Comparison of ENCODE assay signal across 8 cellular contexts in genomic region chr19:49849433-49850220, GRCh38. TPM values are rescaled to one million over a fixed set of nuclear protein-coding genes. Genes with fewer than 3 reads are reported as not detected.
DNase-seq lines count a peak whose midpoint lies in the region; ATAC-seq and TF ChIP-seq lines count a peak whose summit lies in the region.

No MANE protein-coding gene starts in this region.

- H3K4me3 Mint-ChIP-seq in activated naive CD4-positive, alpha-beta T cell treated with anti-CD3 and anti-CD28 coated beads for 36 hours: peak overlapping the region; percentile 87
- peak overlapping the region; percentile 87 for H3K4me3 Mint-ChIP-seq in activated naive CD8-positive, alpha-beta T cell treated with anti-CD3 and anti-CD28 coated beads, Interleukin-2, amount 10 ng/mL, durations not matched to agents 7 days and 5 days

- CTCF ChIA-PET in activated naive CD4-positive, alpha-beta T cell treated with anti-CD3 and anti-CD28 coated beads for 36 hours (lab: Charles Lee): interaction anchor here (0.5 to 1.5 kb wide), 3 partner anchors 18 to 820 kb away, joined by 3 read pairs; partner anchors contain the start of gene PNKP

- H3K27ac ChIP-seq in left lung (no peak overlapping the region), tibial artery (peak overlapping the region; percentile 99 to 100)

- DNase-seq in activated naive CD4-positive, alpha-beta T cell treated with anti-CD3 and anti-CD28 coated beads for 36 hours: no peak
- DNase-seq in activated naive CD4-positive, alpha-beta T cell treated with anti-CD3 and anti-CD28 coated beads, Interleukin-2, amount 50 U/mL, for 16 hours: no peak
- DNase-seq in activated naive CD8-positive, alpha-beta T cell treated with anti-CD3 and anti-CD28 coated beads, Interleukin-2, amount 10 ng/mL, durations not matched to agents 7 days and 5 days: peak; percentile 23
- DNase-seq in left lung (no peak), tibial artery (no peak), SHP77 treated with DMSO at 0.1 percent for 48 hours (lab: John Stamatoyannopoulos, UW) (no peak), NCI-H1417 treated with DMSO at 0.1 percent for 48 hours (lab: John Stamatoyannopoulos, UW) (no peak)

- peaks cover 38% of the 10 kb centered on the region for H3K4me1 Mint-ChIP-seq in activated naive CD4-positive, alpha-beta T cell treated with anti-CD3 and anti-CD28 coated beads for 36 hours (ENCODE audit: low read depth)
- peaks cover 31% of the 10 kb centered on the region for H3K4me1 Mint-ChIP-seq in activated naive CD8-positive, alpha-beta T cell treated with anti-CD3 and anti-CD28 coated beads, Interleukin-2, amount 10 ng/mL, durations not matched to agents 7 days and 5 days

- no peaks in the 10 kb centered on the region for H3K36me3 Mint-ChIP-seq in activated naive CD4-positive, alpha-beta T cell treated with anti-CD3 and anti-CD28 coated beads for 36 hours (ENCODE audit: low read depth)
- peaks cover 4% of the 10 kb centered on the region for H3K36me3 Mint-ChIP-seq in activated naive CD8-positive, alpha-beta T cell treated with anti-CD3 and anti-CD28 coated beads, Interleukin-2, amount 10 ng/mL, durations not matched to agents 7 days and 5 days

- H3K9me3 ChIP-seq in left lung: no peaks in the 10 kb centered on the region
- H3K9me3 ChIP-seq in tibial artery: no peaks in the 10 kb centered on the region

- peaks cover 0 to 6% of the 10 kb centered on the region in 2 donors for H3K36me3 ChIP-seq in left lung
- peaks cover 3 to 6% (median 5%) of the 10 kb centered on the region in 3 donors for H3K36me3 ChIP-seq in tibial artery

- H3K4me3 ChIP-seq in left lung: peak overlapping the region; percentile 71 to 83
- peak overlapping the region; percentile 96 to 97 for H3K4me3 ChIP-seq in tibial artery

- H3K4me1 ChIP-seq in left lung (peaks cover 22 to 50% of the 10 kb centered on the region in 2 donors), tibial artery (peaks cover 0 to 34% (median 26%) of the 10 kb centered on the region in 4 donors)

- no peak for TF ChIP-seq CTCF in left lung (IDR thresholded peaks at IDR 0.05)
- TF ChIP-seq CTCF in tibial artery (IDR thresholded peaks at IDR 0.05): no peak

- intact Hi-C loops in activated naive CD4-positive, alpha-beta T cell treated with anti-CD3 and anti-CD28 coated beads for 36 hours (cut with micrococcal nuclease): loop anchor here (1.0 to 5.0 kb wide), 6 partner anchors 20 to 257 kb away; partner anchors contain the start of genes AKT1S1, FUZ, PRR12 and TBC1D17
- intact Hi-C loops in left lung (cut with DNase I) (no loop called here), tibial artery (cut with DNase I; ENCODE audit: low total_unique reads) (no loop called here)

- POLR2A ChIA-PET in activated naive CD8-positive, alpha-beta T cell treated with anti-CD3 and anti-CD28 coated beads, Interleukin-2, amount 10 ng/mL, durations not matched to agents 7 days and 5 days (lab: Charles Lee): interaction anchor here (0.8 to 4.3 kb wide), 13 partner anchors 8 to 173 kb away, joined by 3 to 23 read pairs (median 6); partner anchors contain the start of genes AP2A1, FUZ, MED25 and PNKP

- no peak overlapping the region for H3K27ac Mint-ChIP-seq in activated naive CD4-positive, alpha-beta T cell treated with anti-CD3 and anti-CD28 coated beads for 36 hours
- H3K27ac Mint-ChIP-seq in activated naive CD8-positive, alpha-beta T cell treated with anti-CD3 and anti-CD28 coated beads, Interleukin-2, amount 10 ng/mL, durations not matched to agents 7 days and 5 days: peak overlapping the region; percentile 75

- ATAC-seq in activated naive CD8-positive, alpha-beta T cell treated with anti-CD3 and anti-CD28 coated beads, Interleukin-2, amount 10 ng/mL, durations not matched to agents 7 days and 5 days (ENCODE audit: low read depth): no peak
- ATAC-seq in left lung (no peak), HG02588 (IDR thresholded peaks at IDR 0.05; ENCODE audit: unreplicated experiment) (no peak)

- H3K27me3 ChIP-seq in left lung: peaks cover 0 to 9% of the 10 kb centered on the region in 2 donors
- H3K27me3 ChIP-seq in tibial artery: no peaks in the 10 kb centered on the region

- H3K27me3 Mint-ChIP-seq in activated naive CD4-positive, alpha-beta T cell treated with anti-CD3 and anti-CD28 coated beads for 36 hours (ENCODE audit: low read depth): no peaks in the 10 kb centered on the region
- peaks cover 2% of the 10 kb centered on the region for H3K27me3 Mint-ChIP-seq in activated naive CD8-positive, alpha-beta T cell treated with anti-CD3 and anti-CD28 coated beads, Interleukin-2, amount 10 ng/mL, durations not matched to agents 7 days and 5 days

- H3K9me3 Mint-ChIP-seq in activated naive CD4-positive, alpha-beta T cell treated with anti-CD3 and anti-CD28 coated beads for 36 hours: peaks cover 12% of the 10 kb centered on the region
- peaks cover 1% of the 10 kb centered on the region for H3K9me3 Mint-ChIP-seq in activated naive CD8-positive, alpha-beta T cell treated with anti-CD3 and anti-CD28 coated beads, Interleukin-2, amount 10 ng/mL, durations not matched to agents 7 days and 5 days

RNA-seq across cellular contexts. Expression of gene PTOV1, which starts 1.3 kb away (rescaled TPM):
- total RNA-seq in activated naive CD4-positive, alpha-beta T cell treated with anti-CD3 and anti-CD28 coated beads for 36 hours: 10 to 100 TPM; 66.0 to 68.0 TPM
- total RNA-seq in activated naive CD8-positive, alpha-beta T cell treated with anti-CD3 and anti-CD28 coated beads, Interleukin-2, amount 10 ng/mL, durations not matched to agents 7 days and 5 days: 100 to 1,000 TPM in 1 of 2 experiments, 10 to 100 TPM in 1; 99.7 to 102 TPM
- total RNA-seq in left lung: 100 to 1,000 TPM in 1 of 2 donors, 10 to 100 TPM in 1; 96.0 to 133 TPM

RNA-seq across cellular contexts. Expression of gene PNKP, which starts 17.7 kb away (rescaled TPM):
- 10 to 100 TPM; 64.4 to 65.9 TPM for total RNA-seq in activated naive CD4-positive, alpha-beta T cell treated with anti-CD3 and anti-CD28 coated beads for 36 hours
- 100 to 1,000 TPM; 144 to 160 TPM for total RNA-seq in activated naive CD8-positive, alpha-beta T cell treated with anti-CD3 and anti-CD28 coated beads, Interleukin-2, amount 10 ng/mL, durations not matched to agents 7 days and 5 days
- 10 to 100 TPM; 63.0 to 89.5 TPM for total RNA-seq in left lung

RNA-seq across cellular contexts. Expression of gene AKT1S1, which starts 27.5 kb away (rescaled TPM):
- 10 to 100 TPM; 13.3 to 14.2 TPM for total RNA-seq in activated naive CD4-positive, alpha-beta T cell treated with anti-CD3 and anti-CD28 coated beads for 36 hours
- 10 to 100 TPM; 17.3 to 19.9 TPM for total RNA-seq in activated naive CD8-positive, alpha-beta T cell treated with anti-CD3 and anti-CD28 coated beads, Interleukin-2, amount 10 ng/mL, durations not matched to agents 7 days and 5 days
- total RNA-seq in left lung: 10 to 100 TPM; 33.8 to 39.3 TPM

RNA-seq across cellular contexts. Expression of gene TBC1D17, which starts 27.9 kb away (rescaled TPM):
- 10 to 100 TPM; 29.8 to 32.4 TPM for total RNA-seq in activated naive CD4-positive, alpha-beta T cell treated with anti-CD3 and anti-CD28 coated beads for 36 hours
- total RNA-seq in activated naive CD8-positive, alpha-beta T cell treated with anti-CD3 and anti-CD28 coated beads, Interleukin-2, amount 10 ng/mL, durations not matched to agents 7 days and 5 days: 10 to 100 TPM; 51.3 to 53.4 TPM
- 10 to 100 TPM; 35.2 to 43.3 TPM for total RNA-seq in left lung

RNA-seq across cellular contexts. Expression of gene MED25, which starts 31.5 kb away (rescaled TPM):
- total RNA-seq in activated naive CD4-positive, alpha-beta T cell treated with anti-CD3 and anti-CD28 coated beads for 36 hours: 10 to 100 TPM; 32.4 to 39.2 TPM
- 10 to 100 TPM; 60.4 to 66.3 TPM for total RNA-seq in activated naive CD8-positive, alpha-beta T cell treated with anti-CD3 and anti-CD28 coated beads, Interleukin-2, amount 10 ng/mL, durations not matched to agents 7 days and 5 days
- 10 to 100 TPM; 52.1 to 57.1 TPM for total RNA-seq in left lung

Comparison
In these comparisons a context has a peak if more than half of its experiments do, and no peak if none do; other contexts are left out.
1. H3K27ac ChIP-seq: peak in tibial artery (2 of 2); none in left lung (0 of 2).